In genomic region chr19:49132974-49133609, GRCh38 we compare ENCODE assay signal across 9 cellular contexts. TPM values are rescaled to one million over a fixed set of nuclear protein-coding genes. Genes with fewer than 3 reads are reported as not detected.
A peak's percentile ranks its signal among the peaks of the same experiment; 100 is the strongest.
DNase-seq lines count a peak whose midpoint lies in the region; ATAC-seq and TF ChIP-seq lines count a peak whose summit lies in the region.
"Had no signal": no experiment of that assay in that cellular context is flagged by ENCODE, and none has a peak within 500 bp of the region (broad histone marks: within the 10 kb centered on the region; RNA-seq: fewer than 3 reads in every experiment).

No MANE protein-coding gene starts in this region.

- no peak for TF ChIP-seq POLR2A in transverse colon (IDR thresholded peaks at IDR 0.05)

- intact Hi-C loops in transverse colon (cut with DNase I; ENCODE audit: low total_unique reads) = no loop called here

- peak overlapping the region; percentile 15 to 76 (median 64) for H3K27ac ChIP-seq in transverse colon

- no peaks in the 10 kb centered on the region for H3K36me3 ChIP-seq in transverse colon

- H3K9me3 ChIP-seq in transverse colon = no peaks in the 10 kb centered on the region

- in situ Hi-C loops in astrocyte of the spinal cord (cut with HindIII; ENCODE audit: low sequenced_read_pairs) = no loop called here
- in situ Hi-C loops in transverse colon (cut with MboI; ENCODE audit: low pct_ligation_motif_present in 1 of 4, low pct_unique_long_range_greater_than_20kb in 1 of 4, low sequenced_read_pairs in 3 of 4) = no loop called here

- WGBS in transverse colon (ENCODE audit: low coverage in 1 of 2), 2 donors = 31 to 50% methylated on average over 5 to 44 of the region's 49 CpGs

- ATAC-seq in left lobe of liver (peak; percentile 26), GM18511 (IDR thresholded peaks at IDR 0.05; ENCODE audit: unreplicated experiment) (no peak), HG03039 (IDR thresholded peaks at IDR 0.05; ENCODE audit: unreplicated experiment) (no peak)

- TF ChIP-seq CTCF in astrocyte of the spinal cord (IDR thresholded peaks at IDR 0.05; ENCODE audit: low read depth, low read length) (no peak), transverse colon (IDR thresholded peaks at IDR 0.05) (no peak)

- no peak for TF ChIP-seq EP300 in transverse colon (IDR thresholded peaks at IDR 0.05; ENCODE audit: low read depth)

- DNase-seq in activated effector memory CD4-positive, alpha-beta T cell treated with anti-CD3 and anti-CD28 coated beads, Interleukin-2, amount 50 U/mL, for 16 hours = peak; percentile 77
- DNase-seq in activated effector memory CD4-positive, alpha-beta T cell treated with Interleukin-2 at 50 U/mL for 16 hours = no peak
- DNase-seq in astrocyte of the spinal cord (ENCODE audit: low read depth, low spot score) = no peak
- DNase-seq in left lobe of liver (ENCODE audit: low spot score) = no peak
- peak; percentile 58 for DNase-seq in transverse colon
- DNase-seq in DMS53 treated with DMSO at 0.1 percent for 48 hours (lab: John Stamatoyannopoulos, UW; ENCODE audit: unreplicated experiment) = no peak

- H3K4me3 ChIP-seq in astrocyte of the spinal cord (ENCODE audit: low read depth, low read length) (peak overlapping the region; percentile 20), transverse colon (peak overlapping the region in 3 of 4 donors; percentile 7 to 39 (median 9))

- H3K27me3 ChIP-seq in transverse colon = no peaks in the 10 kb centered on the region

- peaks cover 6 to 39% (median 26%) of the 10 kb centered on the region in 4 donors for H3K4me1 ChIP-seq in transverse colon

RNA-seq across cellular contexts. Expression of gene PPFIA3, which starts 13.7 kb away (rescaled TPM):
- 2.3 TPM for total RNA-seq in left lobe of liver
- 100 to 1,000 TPM in 1 of 4 donors, 10 to 100 TPM in 3; 18.6 to 106 (median 19.9) TPM for total RNA-seq in transverse colon

RNA-seq across cellular contexts. Expression of gene C19orf73, which starts 14.1 kb away (rescaled TPM):
- total RNA-seq in left lobe of liver (2.2 TPM), transverse colon (10 to 100 TPM in 1 of 4 donors, 1 to 10 TPM in 2, not detected in 1; 7.5 to 12.5 (median 8.2) TPM)

RNA-seq across cellular contexts. Expression of gene LIN7B, which starts 18.9 kb away (rescaled TPM):
- total RNA-seq in left lobe of liver = 5.5 TPM
- 10 to 100 TPM; 14.2 to 92.8 (median 39.8) TPM for total RNA-seq in transverse colon

RNA-seq across cellular contexts. Expression of gene HRC, which starts 22.1 kb away (rescaled TPM):
- total RNA-seq in left lobe of liver (not detected), transverse colon (under 1 TPM in 2 of 4 donors, not detected in 2; 0.16 to 0.82 TPM)
- total RNA-seq: glomerular endothelial cell had no signal

RNA-seq across cellular contexts. Expression of gene TRPM4, which starts 24.5 kb away (rescaled TPM):
- total RNA-seq in left lobe of liver (15.0 TPM), transverse colon (100 to 1,000 TPM; 247 to 884 (median 568) TPM)

Comparison
In these comparisons a context has a peak if more than half of its experiments do, and no peak if none do; other contexts are left out.
1. DNase-seq: peak in activated effector memory CD4-positive, alpha-beta T cell treated with anti-CD3 and anti-CD28 coated beads, Interleukin-2, amount 50 U/mL, for 16 hours (single experiment) and transverse colon (single experiment); none in activated effector memory CD4-positive, alpha-beta T cell treated with Interleukin-2 at 50 U/mL for 16 hours (single experiment), astrocyte of the spinal cord (single experiment), left lobe of liver (single experiment) and DMS53 treated with DMSO at 0.1 percent for 48 hours (single experiment).